In genomic region chr4:104489731-104490095, GRCh38 we compare ENCODE assay signal across 11 cellular contexts. TPM values are rescaled to one million over a fixed set of nuclear protein-coding genes. Genes with fewer than 3 reads are reported as not detected.
A peak's percentile ranks its signal among the peaks of the same experiment; 100 is the strongest.
DNase-seq lines count a peak whose midpoint lies in the region; ATAC-seq and TF ChIP-seq lines count a peak whose summit lies in the region.
"Had no signal": no experiment of that assay in that cellular context is flagged by ENCODE, and none has a peak within 500 bp of the region (broad histone marks: within the 10 kb centered on the region; RNA-seq: fewer than 3 reads in every experiment).

No MANE protein-coding gene starts in this region.

- peak; percentile 19 for ATAC-seq in GM18498 (IDR thresholded peaks at IDR 0.05; ENCODE audit: unreplicated experiment)
- ATAC-seq in GM21528 (IDR thresholded peaks at IDR 0.05; ENCODE audit: low FRiP score, unreplicated experiment): peak; percentile 32
- ATAC-seq in HG03439 (IDR thresholded peaks at IDR 0.05; ENCODE audit: unreplicated experiment): peak; percentile 23
- ATAC-seq in right lobe of liver: no peak
- no peak for ATAC-seq in activated naive CD8-positive, alpha-beta T cell treated with anti-CD3 and anti-CD28 coated beads, Interleukin-2, amount 50 U/mL, for 24 hours

- H3K4me3 ChIP-seq in right lobe of liver: no peak overlapping the region

- no peaks in the 10 kb centered on the region for H3K27me3 ChIP-seq in right lobe of liver
- H3K27me3 ChIP-seq: suprapubic skin had no signal

- H3K27me3 Mint-ChIP-seq in immature natural killer cell (ENCODE audit: low read depth in 3 of 3): peaks cover 13 to 29% (median 22%) of the 10 kb centered on the region in 3 donors
- H3K27me3 Mint-ChIP-seq in activated naive CD8-positive, alpha-beta T cell treated with anti-CD3 and anti-CD28 coated beads, Interleukin-2, amount 50 U/mL, for 24 hours: peaks cover 59% of the 10 kb centered on the region

- H3K36me3 Mint-ChIP-seq in immature natural killer cell: no peaks in the 10 kb centered on the region
- no peaks in the 10 kb centered on the region for H3K36me3 Mint-ChIP-seq in activated naive CD8-positive, alpha-beta T cell treated with anti-CD3 and anti-CD28 coated beads, Interleukin-2, amount 50 U/mL, for 24 hours (ENCODE audit: low read depth)
- H3K36me3 Mint-ChIP-seq: memory B cell had no signal

- peaks cover 0 to 6% (median 0%) of the 10 kb centered on the region in 4 donors for H3K4me1 ChIP-seq in right lobe of liver

- H3K36me3 ChIP-seq in right lobe of liver: no peaks in the 10 kb centered on the region
- H3K36me3 ChIP-seq: suprapubic skin had no signal

- no peak overlapping the region for H3K27ac ChIP-seq in right lobe of liver
- H3K27ac ChIP-seq: C4-2B, suprapubic skin had no signal

- H3K27ac Mint-ChIP-seq in immature natural killer cell: no peak overlapping the region
- H3K27ac Mint-ChIP-seq in activated naive CD8-positive, alpha-beta T cell treated with anti-CD3 and anti-CD28 coated beads, Interleukin-2, amount 50 U/mL, for 24 hours: no peak overlapping the region
- H3K27ac Mint-ChIP-seq: memory B cell had no signal

- no peaks in the 10 kb centered on the region for H3K9me3 ChIP-seq in right lobe of liver
- H3K9me3 ChIP-seq: suprapubic skin had no signal

- H3K4me1 Mint-ChIP-seq in immature natural killer cell: peaks cover 42 to 43% of the 10 kb centered on the region in 2 donors
- peaks cover 27% of the 10 kb centered on the region for H3K4me1 Mint-ChIP-seq in activated naive CD8-positive, alpha-beta T cell treated with anti-CD3 and anti-CD28 coated beads, Interleukin-2, amount 50 U/mL, for 24 hours

- TF ChIP-seq CTCF in right lobe of liver (IDR thresholded peaks at IDR 0.05): no peak

- H3K4me3 Mint-ChIP-seq in immature natural killer cell: peak overlapping the region; percentile 1 to 94 (median 83)
- no peak overlapping the region for H3K4me3 Mint-ChIP-seq in activated naive CD8-positive, alpha-beta T cell treated with anti-CD3 and anti-CD28 coated beads, Interleukin-2, amount 50 U/mL, for 24 hours

- TF ChIP-seq POLR2A in right lobe of liver (IDR thresholded peaks at IDR 0.05): no peak

- intact Hi-C loops in right lobe of liver (cut with DNase I): no loop called here

- no peaks in the 10 kb centered on the region for H3K9me3 Mint-ChIP-seq in immature natural killer cell
- H3K9me3 Mint-ChIP-seq in activated naive CD8-positive, alpha-beta T cell treated with anti-CD3 and anti-CD28 coated beads, Interleukin-2, amount 50 U/mL, for 24 hours: no peaks in the 10 kb centered on the region
- H3K9me3 Mint-ChIP-seq: memory B cell had no signal

- DNase-seq in immature natural killer cell: no peak
- DNase-seq in stimulated activated naive CD4-positive, alpha-beta T cell treated with Interleukin-2 at 50 U/mL for 16 hours (lab: John Stamatoyannopoulos, UW): no peak
- DNase-seq in right lobe of liver: no peak
- no peak for DNase-seq in activated naive CD8-positive, alpha-beta T cell treated with anti-CD3 and anti-CD28 coated beads, Interleukin-2, amount 50 U/mL, for 24 hours
- DNase-seq in T-helper 1 cell: no peak

RNA-seq across cellular contexts. Expression of gene CXXC4, which starts 5.0 kb away (rescaled TPM):
- under 1 TPM; 0.13 to 0.29 (median 0.14) TPM for polyA plus RNA-seq in immature natural killer cell
- total RNA-seq in right lobe of liver: 1 to 10 TPM in 2 of 6 experiments, under 1 TPM in 4; 0.29 to 1.0 (median 0.89) TPM

Comparison
In these comparisons a context has a peak if more than half of its experiments do, and no peak if none do; other contexts are left out.
1. ATAC-seq: peak in GM18498 (single experiment), GM21528 (single experiment) and HG03439 (single experiment); none in right lobe of liver (0 of 4) and activated naive CD8-positive, alpha-beta T cell treated with anti-CD3 and anti-CD28 coated beads, Interleukin-2, amount 50 U/mL, for 24 hours (single experiment).